Comparison of ENCODE assay signal across 8 cellular contexts in genomic region chr3:189324538-189325138, GRCh38.
DNase-seq lines count a peak whose midpoint lies in the region; ATAC-seq, FAIRE-seq and TF ChIP-seq lines count a peak whose summit lies in the region.

No MANE protein-coding gene starts in this region.

- peaks cover 0 to 8% of the 10 kb centered on the region in 2 donors for H3K36me3 ChIP-seq in psoas muscle (ENCODE audit: insufficient read depth in 1 of 2, low read depth in 1 of 2)

- CTCF ChIA-PET in MCF 10A (lab: Yijun Ruan, JAX) = interaction anchor here (0.5 to 1.4 kb wide), 10 partner anchors 10 to 895 kb away, joined by 3 to 5 read pairs (median 4); no protein-coding TSS in a partner anchor

- H3K27me3 ChIP-seq in psoas muscle (ENCODE audit: insufficient read depth in 3 of 3, low read length in 2 of 3) = no peaks in the 10 kb centered on the region

- BruUV-seq in MCF 10A (replicated peaks; lab: Mats Ljungman, UMichigan) = no TSS peak

- H3K4me1 Mint-ChIP-seq in MCF 10A (ENCODE audit: insufficient read depth, unreplicated experiment) = peaks cover 30% of the 10 kb centered on the region

- no peak overlapping the region for H3K4me3 ChIP-seq in psoas muscle

- 19 to 37% (median 24%) methylated on average over 5 of the region's 5 CpGs for WGBS in psoas muscle, 3 donors

- no peaks in the 10 kb centered on the region for H3K27me3 Mint-ChIP-seq in MCF 10A (ENCODE audit: insufficient read depth, unreplicated experiment)

- H3K36me3 Mint-ChIP-seq in MCF 10A (ENCODE audit: insufficient read depth, unreplicated experiment) = peaks cover 6% of the 10 kb centered on the region

- intact Hi-C loops in MCF 10A (cut with micrococcal nuclease) = no loop called here
- intact Hi-C loops in psoas muscle (cut with DNase I) = loop anchor here in 1 of 2 donors (5.0 kb wide), 1 partner anchor 52 kb away; no protein-coding TSS in a partner anchor
- intact Hi-C loops in posterior vena cava (cut with DNase I) = no loop called here

- no peaks in the 10 kb centered on the region for H3K9me3 Mint-ChIP-seq in MCF 10A (ENCODE audit: unreplicated experiment)

- ATAC-seq in HG02840 (IDR thresholded peaks at IDR 0.05; ENCODE audit: low FRiP score, unreplicated experiment) (peak; percentile 100), psoas muscle (peak; percentile 78 to 96 (median 90))

- POLR2A ChIA-PET in MCF 10A (lab: Yijun Ruan, JAX) = interaction anchor here (0.6 to 7.3 kb wide), 18 partner anchors 9 to 500 kb away, joined by 3 to 152 read pairs (median 4); no protein-coding TSS in a partner anchor

- peak overlapping the region; percentile 84 for H3K27ac ChIP-seq in psoas muscle
- H3K27ac ChIP-seq in substantia nigra (ENCODE audit: low read depth, low read length, poor library complexity, severe bottlenecking) = no peak overlapping the region

- peak overlapping the region; percentile 69 for H3K27ac Mint-ChIP-seq in MCF 10A (ENCODE audit: low read depth, unreplicated experiment)

- no peak overlapping the region for H3K4me3 Mint-ChIP-seq in MCF 10A (ENCODE audit: unreplicated experiment)

- FAIRE-seq in GM18507 (lab: Jason Lieb, UNC) = peak; percentile 99

- H3K9me3 ChIP-seq in psoas muscle = no peaks in the 10 kb centered on the region

- DNase-seq in GM18507 (ENCODE audit: extremely low spot score, insufficient read length, low read depth) = peak; percentile 40
- peak; percentile 90 for DNase-seq in NCI-H1105 treated with DMSO at 0.1 percent for 48 hours (lab: John Stamatoyannopoulos, UW)
- peak; percentile 82 for DNase-seq in T1000 (lab: John Stamatoyannopoulos, UW)
- DNase-seq in MCF 10A (ENCODE audit: unreplicated experiment) = peak; percentile 98
- DNase-seq in psoas muscle = peak in 1 of 2 donors; percentile 45
- no peak for DNase-seq in posterior vena cava (ENCODE audit: low spot score)
- DNase-seq in substantia nigra (lab: John Stamatoyannopoulos, UW) = no peak

- H3K4me1 ChIP-seq in psoas muscle = peaks cover 39% of the 10 kb centered on the region

- TF ChIP-seq CTCF in MCF 10A (IDR thresholded peaks at IDR 0.05; ENCODE audit: unreplicated experiment) (no peak), psoas muscle (IDR thresholded peaks at IDR 0.05) (no peak)

Comparison
In these comparisons a context has a peak if more than half of its experiments do, and no peak if none do; other contexts are left out.
1. DNase-seq: peak in GM18507 (single experiment), NCI-H1105 treated with DMSO at 0.1 percent for 48 hours (single experiment), T1000 (single experiment) and MCF 10A (single experiment); none in posterior vena cava (single experiment) and substantia nigra (0 of 49).